1 cellular context compared by ENCODE assay signal in genomic region chr19:39270091-39270871, GRCh38.
TF ChIP-seq lines count a peak whose summit lies in the region.

No MANE protein-coding gene starts in this region.

TF ChIP-seq in HEK293, 187 proteins besides CTCF, POLR2A, EP300 and RAD21 (continued from another document):
- TF ChIP-seq PRDM10 (tag by site-specific recombination; IDR thresholded peaks at IDR 0.05) (no peak), ZNF629 (tag by site-specific recombination; IDR thresholded peaks at IDR 0.05) (0 out of 2 replicates have a peak, but pooled peaks have one; percentile 18), ZNF600 (tag by site-specific recombination; IDR thresholded peaks at IDR 0.05) (peak; percentile 33; the same call in 1 of the 2 replicates), FEZF1 (tag by site-specific recombination; IDR thresholded peaks at IDR 0.05) (peak; percentile 55)
